13 cellular contexts compared by ENCODE assay signal in the genomic region with DNA sequence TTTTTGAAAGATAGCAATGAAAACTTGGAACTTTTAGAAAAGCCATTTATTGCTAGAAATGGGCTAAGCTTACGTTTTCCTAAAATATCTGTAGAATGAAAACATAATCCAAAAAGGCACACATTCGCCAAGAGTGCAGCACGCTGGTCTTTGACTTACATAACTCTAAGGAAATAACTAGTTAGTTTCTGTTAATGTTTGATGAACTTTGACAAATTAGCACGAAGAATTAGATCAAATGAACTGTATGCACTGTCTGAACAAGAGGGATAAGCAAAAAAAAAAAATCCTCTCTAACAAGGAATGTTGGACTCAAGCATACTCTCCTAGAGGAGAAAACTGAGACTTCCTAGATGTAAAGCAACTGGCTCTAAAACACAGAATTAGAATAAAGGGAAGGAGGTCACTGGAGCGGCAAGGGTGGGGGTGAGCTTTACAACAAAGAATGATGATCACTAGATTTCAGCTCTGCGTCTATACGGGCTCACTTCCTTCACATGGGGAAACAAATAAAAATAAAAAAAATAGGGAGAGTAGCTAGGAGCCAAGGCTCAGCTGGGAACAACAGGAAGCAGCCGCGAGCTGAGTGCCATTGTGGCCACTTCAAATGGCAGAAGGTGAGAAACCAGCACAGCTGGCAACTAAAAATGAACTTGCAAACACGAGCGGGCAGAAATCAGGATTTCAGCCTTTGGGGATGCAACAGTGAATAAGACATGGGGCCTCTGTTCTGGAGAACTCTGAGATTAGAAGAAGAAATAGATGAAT. TPM values are rescaled to one million over a fixed set of nuclear protein-coding genes. Genes with fewer than 3 reads are reported as not detected.
DNase-seq lines count a peak whose midpoint lies in the region; ATAC-seq and TF ChIP-seq lines count a peak whose summit lies in the region.
"Had no signal": no experiment of that assay in that cellular context is flagged by ENCODE, and none has a peak within 500 bp of the region (broad histone marks: within the 10 kb centered on the region; RNA-seq: fewer than 3 reads in every experiment).

No MANE protein-coding gene starts in this region.

- peak; percentile 38; the same call in 2 of the 3 replicates for ATAC-seq in GM23338
- no peak for ATAC-seq in central memory CD8-positive, alpha-beta T cell (replicated peaks; ENCODE audit: extremely low read depth, poor library complexity, severe bottlenecking)
- peak; percentile 63 for ATAC-seq in mucosa of descending colon
- no peak for ATAC-seq in GM18868 (IDR thresholded peaks at IDR 0.05; ENCODE audit: unreplicated experiment)
- ATAC-seq in HG03439 (IDR thresholded peaks at IDR 0.05; ENCODE audit: unreplicated experiment) = no peak
- no peak for ATAC-seq in GM21723 (IDR thresholded peaks at IDR 0.05; ENCODE audit: unreplicated experiment)

- intact Hi-C loops in CD4-positive, alpha-beta memory T cell (cut with micrococcal nuclease) = loop anchor here (5.0 kb wide), 1 partner anchor 530 kb away; no protein-coding TSS in a partner anchor
- intact Hi-C loops in mucosa of descending colon (cut with DNase I, micrococcal nuclease) = no loop called here

- no peaks in the 10 kb centered on the region for H3K27me3 ChIP-seq in CD4-positive, alpha-beta memory T cell (ENCODE audit: insufficient read depth, low read length)
- no peaks in the 10 kb centered on the region for H3K27me3 ChIP-seq in GM23338 (ENCODE audit: insufficient read depth)

- peak overlapping the region in 4 of 7 donors; percentile 2 to 75 (median 34) for H3K27ac Mint-ChIP-seq in CD4-positive, alpha-beta memory T cell
- H3K27ac Mint-ChIP-seq in GM23338 = no peak overlapping the region
- H3K27ac Mint-ChIP-seq in central memory CD8-positive, alpha-beta T cell (ENCODE audit: low read depth) = peak overlapping the region; percentile 55

- H3K36me3 ChIP-seq in CD4-positive, alpha-beta memory T cell (ENCODE audit: insufficient read depth, low read length) = no peaks in the 10 kb centered on the region
- H3K36me3 ChIP-seq in GM23338 (ENCODE audit: insufficient read depth) = no peaks in the 10 kb centered on the region
- no peaks in the 10 kb centered on the region for H3K36me3 ChIP-seq in mucosa of descending colon (ENCODE audit: low read depth)

- no peaks in the 10 kb centered on the region for H3F3A ChIP-seq in GM23338 (replicated peaks; ENCODE audit: low read depth)

- no peaks in the 10 kb centered on the region for H3K79me2 ChIP-seq in GM23338 (replicated peaks; ENCODE audit: insufficient read depth)

- H3K9me3 Mint-ChIP-seq in CD4-positive, alpha-beta memory T cell = no peaks in the 10 kb centered on the region
- no peaks in the 10 kb centered on the region for H3K9me3 Mint-ChIP-seq in GM23338
- no peaks in the 10 kb centered on the region for H3K9me3 Mint-ChIP-seq in central memory CD8-positive, alpha-beta T cell

- no peak overlapping the region for H3K4me2 ChIP-seq in GM23338

- H3K9me3 ChIP-seq in CD4-positive, alpha-beta memory T cell (ENCODE audit: control insufficient read depth in 1 of 2, low read length in 2 of 2) = no peaks in the 10 kb centered on the region
- no peaks in the 10 kb centered on the region for H3K9me3 ChIP-seq in mucosa of descending colon

- no peak overlapping the region for H3K4me3 Mint-ChIP-seq in CD4-positive, alpha-beta memory T cell
- H3K4me3 Mint-ChIP-seq in GM23338 = no peak overlapping the region
- H3K4me3 Mint-ChIP-seq in central memory CD8-positive, alpha-beta T cell = peak overlapping the region; percentile 12

- no peak overlapping the region for H3K4me3 ChIP-seq in CD4-positive, alpha-beta memory T cell (ENCODE audit: low read length in 2 of 2)
- H3K4me3 ChIP-seq in GM23338 (no peak overlapping the region), mucosa of descending colon (no peak overlapping the region)
- H3K4me3 ChIP-seq: skin epidermis had no signal

- H3K4me1 ChIP-seq in CD4-positive, alpha-beta memory T cell (ENCODE audit: insufficient read depth, low read length) = no peaks in the 10 kb centered on the region
- H3K4me1 ChIP-seq in GM23338 (ENCODE audit: insufficient read depth) = peaks cover 9% of the 10 kb centered on the region; the same call in 1 of the 2 replicates
- no peaks in the 10 kb centered on the region for H3K4me1 ChIP-seq in mucosa of descending colon (ENCODE audit: low read depth)

- CTCF ChIA-PET in CD4-positive, alpha-beta memory T cell (lab: Charles Lee; ENCODE audit: partially characterized antibody) = interaction anchor here (0.5 to 10.3 kb wide), 10 partner anchors 11 to 292 kb away, joined by 3 to 218 read pairs (median 11); a partner anchor contains a TSS

- no peaks in the 10 kb centered on the region for H3K27me3 Mint-ChIP-seq in CD4-positive, alpha-beta memory T cell
- H3K27me3 Mint-ChIP-seq in GM23338 (ENCODE audit: insufficient read depth, low read depth, poor library complexity) = no peaks in the 10 kb centered on the region
- no peaks in the 10 kb centered on the region for H3K27me3 Mint-ChIP-seq in central memory CD8-positive, alpha-beta T cell

- TF ChIP-seq CTCF in GM23338 (conservative IDR thresholded peaks at IDR 0.05; ENCODE audit: low read depth in 2 of 2) = no peak
- no peak for TF ChIP-seq CTCF in mucosa of descending colon (IDR thresholded peaks at IDR 0.05)

- peaks cover 5 to 10% (median 8%) of the 10 kb centered on the region in 4 donors for H3K4me1 Mint-ChIP-seq in CD4-positive, alpha-beta memory T cell
- peaks cover 16% of the 10 kb centered on the region for H3K4me1 Mint-ChIP-seq in GM23338
- peaks cover 17% of the 10 kb centered on the region for H3K4me1 Mint-ChIP-seq in central memory CD8-positive, alpha-beta T cell

- no peak for DNase-seq in CD4-positive, alpha-beta memory T cell
- no peak for DNase-seq in GM23338 (ENCODE audit: low spot score)
- no peak for DNase-seq in central memory CD8-positive, alpha-beta T cell (ENCODE audit: low spot score in 2 of 2)
- peak in 2 of 3 donors; percentile 27 to 28 for DNase-seq in mucosa of descending colon
- no peak for DNase-seq in stimulated activated CD4-positive, alpha-beta T cell treated with anti-CD3 and anti-CD28 coated beads, Interleukin-2, amount 100 ng/mL, for 48 hours
- DNase-seq: activated CD4-positive, CD25-positive, alpha-beta regulatory T cell; activated CD8-positive, alpha-beta memory T cell treated with anti-CD3 and anti-CD28 coated beads, Interleukin-2, amount 50 U/mL, for 48 hours; NCI-H1436 treated with DMSO at 0.1 percent for 48 hours had no signal

- POLR2A ChIA-PET in CD4-positive, alpha-beta memory T cell (lab: Charles Lee; ENCODE audit: partially characterized antibody) = interaction anchor here (0.9 to 4.4 kb wide), 4 partner anchors 11 to 48 kb away, joined by 3 to 33 read pairs (median 12); no protein-coding TSS in a partner anchor

- H2AFZ ChIP-seq in GM23338 = peak overlapping the region; percentile 44

- no peak overlapping the region for H3K27ac ChIP-seq in CD4-positive, alpha-beta memory T cell (ENCODE audit: low read depth, low read length)
- no peak overlapping the region for H3K27ac ChIP-seq in GM23338 (ENCODE audit: low read depth)
- H3K27ac ChIP-seq: C4-2B, skin epidermis had no signal

- no peaks in the 10 kb centered on the region for H3K36me3 Mint-ChIP-seq in CD4-positive, alpha-beta memory T cell
- no peaks in the 10 kb centered on the region for H3K36me3 Mint-ChIP-seq in GM23338 (ENCODE audit: low read depth)
- H3K36me3 Mint-ChIP-seq in central memory CD8-positive, alpha-beta T cell (ENCODE audit: insufficient read depth) = no peaks in the 10 kb centered on the region

- H3K9me2 ChIP-seq in GM23338 (ENCODE audit: insufficient read depth) = no peaks in the 10 kb centered on the region

- no peaks in the 10 kb centered on the region for H4K20me1 ChIP-seq in GM23338 (replicated peaks; ENCODE audit: insufficient read depth)

TF ChIP-seq in GM23338, 12 proteins besides CTCF, POLR2A, EP300 and RAD21:
- TF ChIP-seq EZH2phosphoT487 (IDR thresholded peaks at IDR 0.05; ENCODE audit: unreplicated experiment) = no peak

RNA-seq across cellular contexts. Expression of a gene that starts 48.7 kb away (rescaled TPM):
- 10 to 100 TPM; 85.8 to 89.4 TPM for total RNA-seq in CD4-positive, alpha-beta memory T cell
- 10 to 100 TPM; 10.0 to 15.6 TPM for polyA plus RNA-seq in CD4-positive, alpha-beta memory T cell
- 70.4 and 76.7 TPM in 2 replicates for total RNA-seq in GM23338 (2014; rRNA removed; shearing (Covaris generic))
- polyA plus RNA-seq in GM23338 (2016; fragmentation: Nextera tagmentation; extraction: Ambion mirVana) = 23.0 and 23.8 TPM in 2 replicates
- total RNA-seq in mucosa of descending colon = 100 to 1,000 TPM in 1 of 3 donors, 10 to 100 TPM in 2; 63.6 to 124 (median 99.3) TPM

Comparison
In these comparisons a context has a peak if more than half of its experiments do, and no peak if none do; other contexts are left out.
1. DNase-seq: peak in mucosa of descending colon (2 of 3); none in CD4-positive, alpha-beta memory T cell (0 of 5), GM23338 (single experiment), central memory CD8-positive, alpha-beta T cell (0 of 2) and stimulated activated CD4-positive, alpha-beta T cell treated with anti-CD3 and anti-CD28 coated beads, Interleukin-2, amount 100 ng/mL, for 48 hours (0 of 2).
2. ATAC-seq: peak in GM23338 (single experiment) and mucosa of descending colon (single experiment); none in central memory CD8-positive, alpha-beta T cell (single experiment), GM18868 (single experiment), HG03439 (single experiment) and GM21723 (single experiment).